33 cellular contexts compared by ENCODE assay signal in genomic region chr15:56273724-56274123, GRCh38.
"Had no signal": no experiment of that assay in that cellular context is flagged by ENCODE, and none has a peak within 500 bp of the region (broad histone marks: within the 10 kb centered on the region; RNA-seq: fewer than 3 reads in every experiment).

No MANE protein-coding gene starts in this region.

- H3K36me3 ChIP-seq: adrenal gland, ascending aorta, brain microvascular endothelial cell, breast epithelium, cardiac muscle cell had no signal

- ATAC-seq: activated naive CD4-positive, alpha-beta T cell treated with anti-CD3 and anti-CD28 coated beads, Interleukin-2, amount 50 U/mL, for 72 hours; activated naive CD8-positive, alpha-beta T cell treated with anti-CD3 and anti-CD28 coated beads, Interleukin-2, amount 50 U/mL, for 24 hours; activated T-cell treated with anti-CD3 and anti-CD28 coated beads, Interleukin-2, amount 50 U/mL, for 4 hours; activated T-cell treated with anti-CD3 and anti-CD28 coated beads, Interleukin-2, amount 50 U/mL, for 72 hours; activated T-helper 17 cell treated with anti-CD3 and anti-CD28 coated beads, Interleukin-2, amount 50 U/mL, for 72 hours; body of pancreas had no signal

- H3K9me3 ChIP-seq: body of pancreas had no signal

- FAIRE-seq: astrocyte, bronchial epithelial cell had no signal

- H3K4me1 ChIP-seq: adrenal gland, ascending aorta, body of pancreas, breast epithelium had no signal

- H3K27ac ChIP-seq: adrenal gland, ascending aorta, body of pancreas, brain microvascular endothelial cell, breast epithelium, cardiac muscle cell had no signal

- H3K4me3 ChIP-seq: adrenal gland, ascending aorta, body of pancreas, breast epithelium, cardiac muscle cell had no signal

- H3K27me3 ChIP-seq: adrenal gland, ascending aorta, body of pancreas, brain microvascular endothelial cell, breast epithelium, cardiac muscle cell had no signal

- DNase-seq: activated effector memory CD4-positive, alpha-beta T cell treated with anti-CD3 and anti-CD28 coated beads, Interleukin-2, amount 50 U/mL, for 16 hours; activated effector memory CD4-positive, alpha-beta T cell treated with Interleukin-2 at 50 U/mL for 16 hours; activated gamma-delta T cell; activated gamma-delta T cell treated with Interleukin-2 at 50 U/mL for 16 hours; activated naive CD4-positive, alpha-beta T cell; activated naive CD4-positive, alpha-beta T cell treated with anti-CD3 and anti-CD28 coated beads for 36 hours; activated naive CD4-positive, alpha-beta T cell treated with anti-CD3 and anti-CD28 coated beads, Interleukin-2, amount 10 ng/mL, durations not matched to agents 7 days and 5 days; activated naive CD4-positive, alpha-beta T cell treated with anti-CD3 and anti-CD28 coated beads, Interleukin-2, amount 50 U/mL, for 16 hours; activated naive CD4-positive, alpha-beta T cell treated with Interleukin-2 at 50 U/mL for 16 hours; activated naive CD8-positive, alpha-beta T cell treated with anti-CD3 and anti-CD28 coated beads for 36 hours; activated naive CD8-positive, alpha-beta T cell treated with anti-CD3 and anti-CD28 coated beads, Interleukin-2, amount 10 ng/mL, durations not matched to agents 7 days and 5 days; activated naive CD8-positive, alpha-beta T cell treated with anti-CD3 and anti-CD28 coated beads, Interleukin-2, amount 50 U/mL, for 24 hours; activated T-cell treated with anti-CD3 and anti-CD28 coated beads, Interleukin-2, amount 50 U/mL, for 24 hours; activated T-cell treated with anti-CD3 and anti-CD28 coated beads, Interleukin-2, amount 50 U/mL, for 4 hours; activated T-cell treated with anti-CD3 and anti-CD28 coated beads, Interleukin-2, amount 50 U/mL, for 48 hours; activated T-cell treated with anti-CD3 and anti-CD28 coated beads, Interleukin-2, amount 50 U/mL, for 72 hours; adrenal gland; amniotic stem cell; amygdala; anterior cingulate cortex; aorta; body of pancreas; brain microvascular endothelial cell; caudate nucleus; central memory CD4-positive, alpha-beta T cell; cerebellar nuclear complex had no signal
